ENCODE assay signal across 1 cellular context in genomic region chr1:231841616-231842344, GRCh38.
A peak's percentile ranks its signal among the peaks of the same experiment; 100 is the strongest.
TF ChIP-seq lines count a peak whose summit lies in the region.

No MANE protein-coding gene starts in this region.

TF ChIP-seq in HepG2, 621 proteins besides CTCF, POLR2A, EP300 and RAD21 (continued from another document and continues in another):
- TF ChIP-seq, protein P1, sequence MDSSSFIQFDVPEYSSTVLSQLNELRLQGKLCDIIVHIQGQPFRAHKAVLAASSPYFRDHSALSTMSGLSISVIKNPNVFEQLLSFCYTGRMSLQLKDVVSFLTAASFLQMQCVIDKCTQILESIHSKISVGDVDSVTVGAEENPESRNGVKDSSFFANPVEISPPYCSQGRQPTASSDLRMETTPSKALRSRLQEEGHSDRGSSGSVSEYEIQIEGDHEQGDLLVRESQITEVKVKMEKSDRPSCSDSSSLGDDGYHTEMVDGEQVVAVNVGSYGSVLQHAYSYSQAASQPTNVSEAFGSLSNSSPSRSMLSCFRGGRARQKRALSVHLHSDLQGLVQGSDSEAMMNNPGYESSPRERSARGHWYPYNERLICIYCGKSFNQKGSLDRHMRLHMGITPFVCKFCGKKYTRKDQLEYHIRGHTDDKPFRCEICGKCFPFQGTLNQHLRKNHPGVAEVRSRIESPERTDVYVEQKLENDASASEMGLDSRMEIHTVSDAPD (CRISPR knock-in tag; IDR thresholded peaks at IDR 0.05) = no peak
- TF ChIP-seq KDM2A (CRISPR knock-in tag; IDR thresholded peaks at IDR 0.05; ENCODE audit: borderline replicate concordance, low read depth) (0 out of 2 replicates have a peak, but pooled peaks have one; percentile 19), HNRNPUL1 (IDR thresholded peaks at IDR 0.05; ENCODE audit: low read depth, low read length) (no peak), ZNF878 (CRISPR knock-in tag; IDR thresholded peaks at IDR 0.05) (no peak), TARDBP (CRISPR knock-in tag; IDR thresholded peaks at IDR 0.05) (no peak), CHD2 (IDR thresholded peaks at IDR 0.05; ENCODE audit: low read depth, low read length) (no peak), SOX6 (IDR thresholded peaks at IDR 0.05) (no peak), SOX6 (CRISPR knock-in tag; IDR thresholded peaks at IDR 0.05) (peak; percentile 50), LRRFIP1 (CRISPR knock-in tag; conservative IDR thresholded peaks at IDR 0.05) (no peak), ZNF790 (CRISPR knock-in tag; IDR thresholded peaks at IDR 0.05; ENCODE audit: borderline replicate concordance) (no peak), GABPB1 (CRISPR knock-in tag; IDR thresholded peaks at IDR 0.05) (no peak), SMAD3 (CRISPR knock-in tag; IDR thresholded peaks at IDR 0.05) (no peak), MBNL3 (CRISPR knock-in tag; conservative IDR thresholded peaks at IDR 0.05) (no peak), ZNF672 (CRISPR knock-in tag; IDR thresholded peaks at IDR 0.05) (no peak), DNMT3B (CRISPR knock-in tag; conservative IDR thresholded peaks at IDR 0.05) (no peak), KLF13 (CRISPR knock-in tag; IDR thresholded peaks at IDR 0.05) (no peak), NCOA2 (CRISPR knock-in tag; IDR thresholded peaks at IDR 0.05) (0 out of 2 replicates have a peak, but pooled peaks have one; percentile 32), RARG (CRISPR knock-in tag; IDR thresholded peaks at IDR 0.05; ENCODE audit: low read depth) (no peak), KMT2B (CRISPR knock-in tag; IDR thresholded peaks at IDR 0.05) (no peak), FOXK1 (CRISPR knock-in tag; IDR thresholded peaks at IDR 0.05; ENCODE audit: borderline replicate concordance, low read depth) (peak; percentile 44; the same call in 1 of the 2 replicates), ZSCAN21 (CRISPR knock-in tag; IDR thresholded peaks at IDR 0.05; ENCODE audit: borderline replicate concordance) (no peak), KDM5B (CRISPR knock-in tag; IDR thresholded peaks at IDR 0.05; ENCODE audit: borderline replicate concordance) (no peak), LCORL (IDR thresholded peaks at IDR 0.05) (no peak), LCORL (CRISPR knock-in tag; IDR thresholded peaks at IDR 0.05) (no peak), ZNF816 (CRISPR knock-in tag; IDR thresholded peaks at IDR 0.05; ENCODE audit: borderline replicate concordance) (no peak), KLF9 (CRISPR knock-in tag; IDR thresholded peaks at IDR 0.05; ENCODE audit: low read depth) (no peak), KDM4B (CRISPR knock-in tag; IDR thresholded peaks at IDR 0.05) (no peak), ZIK1 (CRISPR knock-in tag; IDR thresholded peaks at IDR 0.05; ENCODE audit: borderline replicate concordance, low read depth) (no peak), KDM6A (CRISPR knock-in tag; IDR thresholded peaks at IDR 0.05; ENCODE audit: low read depth) (no peak), ZNF10 (CRISPR knock-in tag; IDR thresholded peaks at IDR 0.05; ENCODE audit: borderline replicate concordance, low read depth) (no peak), BHLHE40 (IDR thresholded peaks at IDR 0.05; ENCODE audit: low read length) (0 out of 2 replicates have a peak, but pooled peaks have one; percentile 46), ZKSCAN1 (IDR thresholded peaks at IDR 0.05; ENCODE audit: low read length) (no peak), TOPORS (CRISPR knock-in tag; IDR thresholded peaks at IDR 0.05) (no peak), HMG20B (CRISPR knock-in tag; conservative IDR thresholded peaks at IDR 0.05) (no peak), ARID2 (CRISPR knock-in tag; IDR thresholded peaks at IDR 0.05; ENCODE audit: borderline replicate concordance) (no peak), SKIL (CRISPR knock-in tag; IDR thresholded peaks at IDR 0.05; ENCODE audit: borderline replicate concordance) (no peak), HOXD1 (CRISPR knock-in tag; IDR thresholded peaks at IDR 0.05) (no peak), TBL1XR1 (IDR thresholded peaks at IDR 0.05; ENCODE audit: borderline replicate concordance, low read length, partially characterized antibody) (peak; percentile 9), ZNF451 (CRISPR knock-in tag; IDR thresholded peaks at IDR 0.05) (no peak), PPARG (CRISPR knock-in tag; conservative IDR thresholded peaks at IDR 0.05) (peak; percentile 41; the same call in 1 of the 2 replicates), GPN1 (CRISPR knock-in tag; IDR thresholded peaks at IDR 0.05; ENCODE audit: borderline replicate concordance) (no peak), ELF1 (CRISPR knock-in tag; IDR thresholded peaks at IDR 0.05) (no peak), ZNF589 (CRISPR knock-in tag; conservative IDR thresholded peaks at IDR 0.05) (no peak), ZNF44 (CRISPR knock-in tag; IDR thresholded peaks at IDR 0.05) (no peak), HOXA7 (CRISPR knock-in tag; IDR thresholded peaks at IDR 0.05) (no peak), ATF4 (CRISPR knock-in tag; IDR thresholded peaks at IDR 0.05) (peak in 1 of 2 experiments; percentile 18; a peak in 1 of 4 replicates), NFE2L2 (IDR thresholded peaks at IDR 0.05; ENCODE audit: low read length) (no peak), ATF5 (CRISPR knock-in tag; IDR thresholded peaks at IDR 0.05; ENCODE audit: low read depth) (no peak)
- TF ChIP-seq, protein P2, sequence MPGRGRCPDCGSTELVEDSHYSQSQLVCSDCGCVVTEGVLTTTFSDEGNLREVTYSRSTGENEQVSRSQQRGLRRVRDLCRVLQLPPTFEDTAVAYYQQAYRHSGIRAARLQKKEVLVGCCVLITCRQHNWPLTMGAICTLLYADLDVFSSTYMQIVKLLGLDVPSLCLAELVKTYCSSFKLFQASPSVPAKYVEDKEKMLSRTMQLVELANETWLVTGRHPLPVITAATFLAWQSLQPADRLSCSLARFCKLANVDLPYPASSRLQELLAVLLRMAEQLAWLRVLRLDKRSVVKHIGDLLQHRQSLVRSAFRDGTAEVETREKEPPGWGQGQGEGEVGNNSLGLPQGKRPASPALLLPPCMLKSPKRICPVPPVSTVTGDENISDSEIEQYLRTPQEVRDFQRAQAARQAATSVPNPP (CRISPR knock-in tag; IDR thresholded peaks at IDR 0.05) = no peak
- TF ChIP-seq, protein P3, sequence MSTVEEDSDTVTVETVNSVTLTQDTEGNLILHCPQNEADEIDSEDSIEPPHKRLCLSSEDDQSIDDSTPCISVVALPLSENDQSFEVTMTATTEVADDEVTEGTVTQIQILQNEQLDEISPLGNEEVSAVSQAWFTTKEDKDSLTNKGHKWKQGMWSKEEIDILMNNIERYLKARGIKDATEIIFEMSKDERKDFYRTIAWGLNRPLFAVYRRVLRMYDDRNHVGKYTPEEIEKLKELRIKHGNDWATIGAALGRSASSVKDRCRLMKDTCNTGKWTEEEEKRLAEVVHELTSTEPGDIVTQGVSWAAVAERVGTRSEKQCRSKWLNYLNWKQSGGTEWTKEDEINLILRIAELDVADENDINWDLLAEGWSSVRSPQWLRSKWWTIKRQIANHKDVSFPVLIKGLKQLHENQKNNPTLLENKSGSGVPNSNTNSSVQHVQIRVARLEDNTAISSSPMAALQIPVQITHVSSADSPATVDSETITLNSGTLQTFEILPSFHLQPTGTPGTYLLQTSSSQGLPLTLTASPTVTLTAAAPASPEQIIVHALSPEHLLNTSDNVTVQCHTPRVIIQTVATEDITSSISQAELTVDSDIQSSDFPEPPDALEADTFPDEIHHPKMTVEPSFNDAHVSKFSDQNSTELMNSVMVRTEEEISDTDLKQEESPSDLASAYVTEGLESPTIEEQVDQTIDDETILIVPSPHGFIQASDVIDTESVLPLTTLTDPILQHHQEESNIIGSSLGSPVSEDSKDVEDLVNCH (CRISPR knock-in tag; IDR thresholded peaks at IDR 0.05) = no peak
- TF ChIP-seq, protein P4, sequence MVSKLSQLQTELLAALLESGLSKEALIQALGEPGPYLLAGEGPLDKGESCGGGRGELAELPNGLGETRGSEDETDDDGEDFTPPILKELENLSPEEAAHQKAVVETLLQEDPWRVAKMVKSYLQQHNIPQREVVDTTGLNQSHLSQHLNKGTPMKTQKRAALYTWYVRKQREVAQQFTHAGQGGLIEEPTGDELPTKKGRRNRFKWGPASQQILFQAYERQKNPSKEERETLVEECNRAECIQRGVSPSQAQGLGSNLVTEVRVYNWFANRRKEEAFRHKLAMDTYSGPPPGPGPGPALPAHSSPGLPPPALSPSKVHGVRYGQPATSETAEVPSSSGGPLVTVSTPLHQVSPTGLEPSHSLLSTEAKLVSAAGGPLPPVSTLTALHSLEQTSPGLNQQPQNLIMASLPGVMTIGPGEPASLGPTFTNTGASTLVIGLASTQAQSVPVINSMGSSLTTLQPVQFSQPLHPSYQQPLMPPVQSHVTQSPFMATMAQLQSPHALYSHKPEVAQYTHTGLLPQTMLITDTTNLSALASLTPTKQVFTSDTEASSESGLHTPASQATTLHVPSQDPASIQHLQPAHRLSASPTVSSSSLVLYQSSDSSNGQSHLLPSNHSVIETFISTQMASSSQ (IDR thresholded peaks at IDR 0.05; ENCODE audit: low read depth) = peak; percentile 63; the same call in 1 of the 2 replicates
- TF ChIP-seq, protein P4 (CRISPR knock-in tag; IDR thresholded peaks at IDR 0.05; ENCODE audit: borderline replicate concordance) = peak; percentile 54; the same call in 1 of the 2 replicates
- TF ChIP-seq, protein P5, sequence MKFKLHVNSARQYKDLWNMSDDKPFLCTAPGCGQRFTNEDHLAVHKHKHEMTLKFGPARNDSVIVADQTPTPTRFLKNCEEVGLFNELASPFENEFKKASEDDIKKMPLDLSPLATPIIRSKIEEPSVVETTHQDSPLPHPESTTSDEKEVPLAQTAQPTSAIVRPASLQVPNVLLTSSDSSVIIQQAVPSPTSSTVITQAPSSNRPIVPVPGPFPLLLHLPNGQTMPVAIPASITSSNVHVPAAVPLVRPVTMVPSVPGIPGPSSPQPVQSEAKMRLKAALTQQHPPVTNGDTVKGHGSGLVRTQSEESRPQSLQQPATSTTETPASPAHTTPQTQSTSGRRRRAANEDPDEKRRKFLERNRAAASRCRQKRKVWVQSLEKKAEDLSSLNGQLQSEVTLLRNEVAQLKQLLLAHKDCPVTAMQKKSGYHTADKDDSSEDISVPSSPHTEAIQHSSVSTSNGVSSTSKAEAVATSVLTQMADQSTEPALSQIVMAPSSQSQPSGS (CRISPR knock-in tag; IDR thresholded peaks at IDR 0.05) = no peak
